In genomic region chr7:142689439-142690168, GRCh38 we compare ENCODE assay signal across 11 cellular contexts. TPM values are rescaled to one million over a fixed set of nuclear protein-coding genes. Genes with fewer than 3 reads are reported as not detected.
DNase-seq lines count a peak whose midpoint lies in the region; ATAC-seq and TF ChIP-seq lines count a peak whose summit lies in the region.
"Had no signal": no experiment of that assay in that cellular context is flagged by ENCODE, and none has a peak within 500 bp of the region (broad histone marks: within the 10 kb centered on the region; RNA-seq: fewer than 3 reads in every experiment).

No MANE protein-coding gene starts in this region.

- H3K27me3 ChIP-seq in BJ (ENCODE audit: control insufficient read depth, insufficient read depth, low read length) (peaks cover 2% of the 10 kb centered on the region; the same call in 1 of the 2 replicates), brain microvascular endothelial cell (replicated peaks) (no peaks in the 10 kb centered on the region)

- peak overlapping the region in 1 of 2 donors; percentile 92 for H3K27ac Mint-ChIP-seq in effector memory CD8-positive, alpha-beta T cell

- ATAC-seq in effector memory CD8-positive, alpha-beta T cell (replicated peaks): no peak
- no peak for ATAC-seq in GM19351 (IDR thresholded peaks at IDR 0.05; ENCODE audit: unreplicated experiment)
- ATAC-seq: CD8-positive, alpha-beta T cell had no signal

- H3K36me3 Mint-ChIP-seq in effector memory CD8-positive, alpha-beta T cell (ENCODE audit: insufficient read depth): no peaks in the 10 kb centered on the region
- H3K36me3 Mint-ChIP-seq: CD8-positive, alpha-beta T cell had no signal

- H3K4me3 Mint-ChIP-seq in effector memory CD8-positive, alpha-beta T cell: peak overlapping the region in 1 of 2 donors; percentile 29
- H3K4me3 Mint-ChIP-seq: CD8-positive, alpha-beta T cell had no signal

- H3K4me3 ChIP-seq in BJ (ENCODE audit: low read depth, low read length) (no peak overlapping the region), brain microvascular endothelial cell (ENCODE audit: low read depth, low read length) (no peak overlapping the region)

- H3K36me3 ChIP-seq in BJ (ENCODE audit: control insufficient read depth, insufficient read depth, low read length) (no peaks in the 10 kb centered on the region), brain microvascular endothelial cell (replicated peaks) (no peaks in the 10 kb centered on the region)

- CTCF ChIA-PET in BJ (lab: Yijun Ruan, JAX): no interaction called here

- no peak overlapping the region for H3K27ac ChIP-seq in brain microvascular endothelial cell
- H3K27ac ChIP-seq in caudate nucleus (ENCODE audit: low read depth, low read length): no peak overlapping the region

- peak; percentile 5; the same call in 1 of the 2 replicates for TF ChIP-seq CTCF in BJ (IDR thresholded peaks at IDR 0.05; ENCODE audit: insufficient read depth, low read depth, low read length)
- TF ChIP-seq CTCF in GM10266 (IDR thresholded peaks at IDR 0.05; ENCODE audit: control insufficient read depth, insufficient read depth, low read depth, missing control alignments): peak; percentile 12
- TF ChIP-seq CTCF in brain microvascular endothelial cell (IDR thresholded peaks at IDR 0.05; ENCODE audit: low read depth, low read length, missing control alignments): peak; percentile 25

- H3K4me1 Mint-ChIP-seq in effector memory CD8-positive, alpha-beta T cell (ENCODE audit: low read depth in 2 of 2): peaks cover 11 to 32% of the 10 kb centered on the region in 2 donors

- POLR2A ChIA-PET in BJ (lab: Charles Lee): no interaction called here

- H3K9me3 Mint-ChIP-seq in effector memory CD8-positive, alpha-beta T cell: no peaks in the 10 kb centered on the region
- H3K9me3 Mint-ChIP-seq: CD8-positive, alpha-beta T cell had no signal

- no peaks in the 10 kb centered on the region for H3K27me3 Mint-ChIP-seq in effector memory CD8-positive, alpha-beta T cell

- in situ Hi-C loops in brain microvascular endothelial cell (cut with HindIII; ENCODE audit: low pct_ligation_motif_present, low sequenced_read_pairs): no loop called here

- DNase-seq in BJ (ENCODE audit: low read depth): no peak
- DNase-seq in GM10266 (ENCODE audit: extremely low spot score): no peak
- peak; percentile 58 for DNase-seq in NCI-H748 treated with DMSO at 0.1 percent for 48 hours (lab: John Stamatoyannopoulos, UW)
- DNase-seq in brain microvascular endothelial cell: no peak
- no peak for DNase-seq in effector memory CD8-positive, alpha-beta T cell
- no peak for DNase-seq in caudate nucleus (lab: John Stamatoyannopoulos, UW)
- no peak for DNase-seq in ureter (ENCODE audit: low spot score)
- DNase-seq: CD8-positive, alpha-beta T cell; midbrain; SW 1271 had no signal

RNA-seq across cellular contexts. Expression of gene PRSS1, which starts 59.7 kb away (rescaled TPM):
- polyA plus RNA-seq in BJ (2011; rRNA removed): not detected in 2 replicates
- polyA minus RNA-seq in BJ (2011; rRNA and poly(A)+ RNA removed): not detected in 2 replicates
- not detected for total RNA-seq in ureter
- total RNA-seq: CD8-positive, alpha-beta T cell had no signal
